Comparison of ENCODE assay signal across 15 cellular contexts in the genomic region with DNA sequence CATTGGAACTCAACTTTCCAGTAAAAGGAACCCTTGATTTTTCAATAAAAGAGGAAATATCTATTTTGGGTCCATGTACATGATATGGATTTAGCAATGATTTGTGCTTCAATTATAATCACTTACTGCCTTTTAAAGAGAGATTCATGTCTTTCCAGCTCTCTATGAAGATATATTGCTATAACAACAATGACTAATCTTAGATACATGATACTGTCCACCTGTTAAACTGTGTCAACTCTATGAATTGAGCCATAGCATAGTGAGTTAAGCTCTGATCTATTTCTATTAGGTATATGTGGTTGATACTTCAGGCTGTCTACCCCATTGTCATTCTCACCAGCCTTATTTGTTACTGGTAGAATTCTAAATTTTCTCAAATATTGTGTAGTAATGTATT.
"Had no signal": no experiment of that assay in that cellular context is flagged by ENCODE, and none has a peak within 500 bp of the region (broad histone marks: within the 10 kb centered on the region; RNA-seq: fewer than 3 reads in every experiment).

No MANE protein-coding gene starts in this region.

- ATAC-seq: activated T-cell treated with anti-CD3 and anti-CD28 coated beads, Interleukin-2, amount 50 U/mL, for 72 hours; stimulated activated naive B cell treated with anti-CD40 and anti-IgM and Interleukin-4, amounts not matched to agents 10 μg/mL and 1 μg/mL and 100 μg/mL, for 72 hours had no signal

- DNase-seq: activated CD4-positive, alpha-beta T cell treated with anti-CD3 and anti-CD28 coated beads, Interleukin-2, amount 10 ng/mL, durations not matched to agents 7 days and 5 days; activated CD8-positive, alpha-beta memory T cell treated with anti-CD3 and anti-CD28 coated beads, Interleukin-2, amount 50 U/mL, for 48 hours; activated gamma-delta T cell treated with Interleukin-2 at 50 U/mL for 16 hours; activated T-cell treated with anti-CD3 and anti-CD28 coated beads, Interleukin-2, amount 50 U/mL, for 72 hours; amniotic stem cell; central memory CD4-positive, alpha-beta T cell; colonic mucosa; esophagus squamous epithelium; mesendoderm; nucleus accumbens; stimulated activated CD4-positive, alpha-beta T cell treated with anti-CD3 and anti-CD28 coated beads, Interleukin-15, amount 100 ng/mL, for 24 hours; stimulated activated CD4-positive, alpha-beta T cell treated with anti-CD3 and anti-CD28 coated beads, Interleukin-4, amount 100 ng/mL, for 1 hour; stimulated activated naive B cell treated with anti-CD40 and anti-IgM and Interleukin-4, amounts not matched to agents 10 μg/mL and 1 μg/mL and 100 μg/mL, for 72 hours; substantia nigra; T-helper 9 cell had no signal
